Comparison of ENCODE assay signal across 13 cellular contexts in the genomic region with DNA sequence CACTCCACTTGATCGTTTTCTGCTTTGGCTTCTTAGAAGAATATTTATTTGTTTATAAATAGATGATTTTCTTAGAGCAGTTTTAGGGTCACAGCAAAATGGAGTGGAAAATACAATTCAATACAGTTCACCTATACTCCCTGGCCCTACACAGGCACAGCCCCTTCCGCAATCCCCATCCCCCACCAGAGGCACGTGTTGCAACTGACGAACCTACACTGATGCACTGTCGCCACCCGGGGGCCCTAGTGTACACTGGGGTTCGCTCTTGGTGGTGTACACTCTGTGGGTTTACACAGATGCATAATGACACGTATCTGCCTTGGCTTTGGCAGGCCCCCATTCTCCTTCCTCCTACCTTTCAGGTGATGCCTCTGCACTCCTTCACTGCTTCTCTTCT.
A peak's percentile ranks its signal among the peaks of the same experiment; 100 is the strongest.
DNase-seq lines count a peak whose midpoint lies in the region; ATAC-seq and TF ChIP-seq lines count a peak whose summit lies in the region.
"Had no signal": no experiment of that assay in that cellular context is flagged by ENCODE, and none has a peak within 500 bp of the region (broad histone marks: within the 10 kb centered on the region; RNA-seq: fewer than 3 reads in every experiment).

No MANE protein-coding gene starts in this region.

- no peaks in the 10 kb centered on the region for H3K4me1 Mint-ChIP-seq in nephron progenitor cell

- no peak overlapping the region for H3K4me3 ChIP-seq in astrocyte of the spinal cord (ENCODE audit: low read depth, low read length)
- H3K4me3 ChIP-seq: testis had no signal

- peaks cover 4% of the 10 kb centered on the region for H3K9me3 Mint-ChIP-seq in nephron progenitor cell

- no peak overlapping the region for H3K27ac Mint-ChIP-seq in nephron progenitor cell

- ATAC-seq in HG02885 (IDR thresholded peaks at IDR 0.05; ENCODE audit: poor library complexity, unreplicated experiment) (no peak), HG02588 (IDR thresholded peaks at IDR 0.05; ENCODE audit: unreplicated experiment) (no peak)
- ATAC-seq: foreskin keratinocyte had no signal

- in situ Hi-C loops in astrocyte of the spinal cord (cut with HindIII; ENCODE audit: low sequenced_read_pairs), result no loop called here

- TF ChIP-seq CTCF in astrocyte of the spinal cord (IDR thresholded peaks at IDR 0.05; ENCODE audit: low read depth, low read length) (peak; percentile 9), nephron progenitor cell (IDR thresholded peaks at IDR 0.05) (no peak)

- no peak overlapping the region for H3K4me3 Mint-ChIP-seq in nephron progenitor cell

- no peaks in the 10 kb centered on the region for H3K36me3 Mint-ChIP-seq in nephron progenitor cell (ENCODE audit: low read depth)

- peak; percentile 16 for DNase-seq in activated CD4-positive, alpha-beta T cell treated with anti-CD3 and anti-CD28 coated beads for 48 hours
- no peak for DNase-seq in activated CD4-positive, alpha-beta T cell treated with anti-CD3 and anti-CD28 coated beads for 4 hours
- DNase-seq in HuH-7.5 (ENCODE audit: low spot score) (peak; percentile 47), astrocyte of the spinal cord (ENCODE audit: low read depth, low spot score) (no peak), nephron progenitor cell (peak; percentile 23)
- DNase-seq in activated naive CD4-positive, alpha-beta T cell treated with Interleukin-2 at 50 U/mL for 16 hours, result no peak
- DNase-seq: activated CD4-positive, CD25-positive, alpha-beta regulatory T cell treated with anti-CD3 and anti-CD28 coated beads, Interleukin-2, amount 50 U/mL, for 72 hours; foreskin keratinocyte; NCI-H2171 treated with DMSO at 0.1 percent for 48 hours; OCI-M1; testis had no signal

- H3K27me3 Mint-ChIP-seq in nephron progenitor cell (ENCODE audit: low read depth, poor library complexity), result peaks cover 10% of the 10 kb centered on the region

Comparison
In these comparisons a context has a peak if more than half of its experiments do, and no peak if none do; other contexts are left out.
1. DNase-seq: peak in activated CD4-positive, alpha-beta T cell treated with anti-CD3 and anti-CD28 coated beads for 48 hours (single experiment), HuH-7.5 (single experiment) and nephron progenitor cell (single experiment); none in activated CD4-positive, alpha-beta T cell treated with anti-CD3 and anti-CD28 coated beads for 4 hours (0 of 2), astrocyte of the spinal cord (single experiment) and activated naive CD4-positive, alpha-beta T cell treated with Interleukin-2 at 50 U/mL for 16 hours (single experiment).